Comparison of ENCODE assay signal across 20 cellular contexts in the genomic region with DNA sequence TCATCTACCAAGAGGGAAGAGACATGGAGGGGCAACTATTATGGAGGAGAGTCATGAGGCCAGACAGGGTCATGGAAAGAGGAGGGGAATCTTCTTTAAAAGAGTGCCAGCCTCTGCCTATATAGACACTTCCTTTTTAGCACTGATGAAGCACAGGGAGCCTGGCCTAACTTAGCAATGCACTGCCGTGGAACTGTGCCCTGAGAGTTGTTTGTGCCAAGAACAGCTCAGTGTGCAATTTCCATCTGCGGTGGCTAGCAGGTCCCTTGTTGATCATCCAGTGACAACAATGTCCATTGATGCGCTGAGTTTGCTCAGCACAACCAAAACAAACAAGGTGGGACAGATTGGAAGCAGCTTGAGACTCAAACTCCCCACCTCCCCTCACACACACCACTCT.
DNase-seq lines count a peak whose midpoint lies in the region; ATAC-seq and TF ChIP-seq lines count a peak whose summit lies in the region.
"Had no signal": no experiment of that assay in that cellular context is flagged by ENCODE, and none has a peak within 500 bp of the region (broad histone marks: within the 10 kb centered on the region; RNA-seq: fewer than 3 reads in every experiment).

No MANE protein-coding gene starts in this region.

- H3K27ac ChIP-seq in OCI-LY3 (ENCODE audit: low read length): no peak overlapping the region
- no peak overlapping the region for H3K27ac ChIP-seq in thoracic aorta
- H3K27ac ChIP-seq: KMS-11, PC-9, thyroid gland had no signal

- H2AFZ ChIP-seq in OCI-LY3 (ENCODE audit: low read depth, low read length): 0 out of 2 replicates have a peak overlapping the region, but pooled peaks have one; percentile 9
- H2AFZ ChIP-seq: PC-9 had no signal

- peaks cover 21% of the 10 kb centered on the region for H3K27me3 ChIP-seq in OCI-LY3 (ENCODE audit: low read depth, low read length)
- H3K27me3 ChIP-seq in thoracic aorta (replicated peaks; ENCODE audit: insufficient read depth): no peaks in the 10 kb centered on the region
- H3K27me3 ChIP-seq: thyroid gland had no signal

- intact Hi-C loops in head of caudate nucleus (cut with DNase I) (no loop called here), mucosa of descending colon (cut with DNase I, micrococcal nuclease) (loop anchor here (5.0 to 10.0 kb wide), 3 partner anchors 152 to 324 kb away; no protein-coding TSS in a partner anchor)

- ATAC-seq in mucosa of descending colon: peak; percentile 15
- ATAC-seq in thoracic aorta (ENCODE audit: insufficient number of reproducible peaks, low FRiP score, low read depth): no peak
- ATAC-seq in GM21737 (IDR thresholded peaks at IDR 0.05; ENCODE audit: unreplicated experiment): no peak
- ATAC-seq: activated CD8-positive, alpha-beta T cell treated with anti-CD3 and anti-CD28 coated beads, Interleukin-2, amount 10 ng/mL, durations not matched to agents 7 days and 5 days; activated naive CD4-positive, alpha-beta T cell treated with anti-CD3 and anti-CD28 coated beads, Interleukin-2, amount 50 U/mL, for 72 hours; activated T-cell treated with anti-CD3 and anti-CD28 coated beads, Interleukin-2, amount 50 U/mL, for 72 hours had no signal

- no peaks in the 10 kb centered on the region for H4K20me1 ChIP-seq in OCI-LY3 (ENCODE audit: insufficient read depth, low read length)

- TF ChIP-seq CTCF in OCI-LY3 (IDR thresholded peaks at IDR 0.05; ENCODE audit: low read depth, low read length) (no peak), mucosa of descending colon (IDR thresholded peaks at IDR 0.05) (no peak), thoracic aorta (IDR thresholded peaks at IDR 0.05) (no peak)

- no peaks in the 10 kb centered on the region for H3K79me2 ChIP-seq in OCI-LY3 (ENCODE audit: low read length)

- DNase-seq in head of caudate nucleus (peak in 34 of 42 donors; percentile 4 to 64 (median 17)), mucosa of descending colon (peak in 1 of 3 donors; percentile 5), thoracic aorta (ENCODE audit: low spot score) (no peak), HPDE6-E6E7 (ENCODE audit: extremely low spot score) (no peak), DMS 273 (lab: John Stamatoyannopoulos, UW; ENCODE audit: unreplicated experiment) (no peak), GM19238 (ENCODE audit: insufficient read length, low spot score) (no peak)
- DNase-seq: activated B cell treated with CpG ODN at 0.5 μM for 24 hours; activated CD8-positive, alpha-beta T cell treated with anti-CD3 and anti-CD28 coated beads, Interleukin-2, amount 10 ng/mL, durations not matched to agents 7 days and 5 days; activated T-cell treated with anti-CD3 and anti-CD28 coated beads, Interleukin-2, amount 50 U/mL, for 72 hours; AML-193; midbrain; NCI-H526 treated with DMSO at 0.1 percent for 48 hours; PC-9; stimulated activated CD4-positive, alpha-beta T cell treated with anti-CD3 and anti-CD28 coated beads, Interleukin-15, amount 100 ng/mL, for 24 hours; T-helper 2 cell had no signal

- H3K9me3 ChIP-seq in OCI-LY3 (ENCODE audit: insufficient read depth, low read length) (no peaks in the 10 kb centered on the region), mucosa of descending colon (no peaks in the 10 kb centered on the region), thoracic aorta (no peaks in the 10 kb centered on the region)
- H3K9me3 ChIP-seq: thyroid gland had no signal

- H3K9ac ChIP-seq in OCI-LY3 (ENCODE audit: low read length): no peak overlapping the region
- H3K9ac ChIP-seq: KMS-11 had no signal

- H3K4me2 ChIP-seq in OCI-LY3 (ENCODE audit: low read length): no peak overlapping the region
- H3K4me2 ChIP-seq: KMS-11, PC-9 had no signal

- H3K4me3 ChIP-seq in OCI-LY3 (ENCODE audit: low read length) (no peak overlapping the region), mucosa of descending colon (no peak overlapping the region), thoracic aorta (peak overlapping the region; percentile 7)
- H3K4me3 ChIP-seq: PC-9, thyroid gland had no signal

- H3K36me3 ChIP-seq in OCI-LY3 (replicated peaks; ENCODE audit: low read depth, low read length) (no peaks in the 10 kb centered on the region), mucosa of descending colon (ENCODE audit: low read depth) (no peaks in the 10 kb centered on the region), thoracic aorta (no peaks in the 10 kb centered on the region)
- H3K36me3 ChIP-seq: thyroid gland had no signal

- H3K4me1 ChIP-seq in OCI-LY3 (ENCODE audit: low read length): peaks cover 2% of the 10 kb centered on the region; the same call in 1 of the 2 replicates
- no peaks in the 10 kb centered on the region for H3K4me1 ChIP-seq in mucosa of descending colon (ENCODE audit: low read depth)
- peaks cover 3 to 5% of the 10 kb centered on the region in 2 donors for H3K4me1 ChIP-seq in thoracic aorta (ENCODE audit: control insufficient read depth in 1 of 2, low read depth in 2 of 2)
- H3K4me1 ChIP-seq: thyroid gland had no signal

Comparison
In these comparisons a context has a peak if more than half of its experiments do, and no peak if none do; other contexts are left out.
1. DNase-seq: peak in head of caudate nucleus (34 of 42); none in thoracic aorta (single experiment), HPDE6-E6E7 (single experiment), DMS 273 (single experiment) and GM19238 (single experiment).